In the genomic region with DNA sequence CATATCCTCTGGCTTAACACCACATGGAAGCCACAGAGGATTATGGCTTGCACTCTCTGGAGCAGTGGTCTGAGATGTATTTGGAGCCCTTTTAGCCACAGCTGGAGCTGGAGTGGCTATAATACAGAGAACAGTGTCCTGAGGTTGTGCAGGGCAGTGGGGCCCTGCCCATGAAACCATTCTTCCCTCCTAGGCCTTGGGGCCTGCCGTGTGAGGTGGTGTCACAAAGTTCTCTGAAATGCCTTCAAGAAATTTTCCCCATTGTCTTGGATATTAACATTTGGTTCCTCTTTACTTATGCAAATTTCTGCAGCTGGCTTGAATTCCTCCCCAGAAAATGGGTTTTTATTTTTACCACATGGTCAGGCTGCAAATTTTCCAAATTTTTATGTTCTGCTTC, we compare ENCODE assay signal across 14 cellular contexts.
DNase-seq lines count a peak whose midpoint lies in the region; ATAC-seq and TF ChIP-seq lines count a peak whose summit lies in the region.
"Had no signal": no experiment of that assay in that cellular context is flagged by ENCODE, and none has a peak within 500 bp of the region (broad histone marks: within the 10 kb centered on the region; RNA-seq: fewer than 3 reads in every experiment).

No MANE protein-coding gene starts in this region.

- no peaks in the 10 kb centered on the region; the same call in 1 of the 2 replicates for H3K27me3 Mint-ChIP-seq in WTC11 (ENCODE audit: low read depth)
- peaks cover 12 to 29% of the 10 kb centered on the region in 2 donors for H3K27me3 Mint-ChIP-seq in T-cell
- peaks cover 7% of the 10 kb centered on the region for H3K27me3 Mint-ChIP-seq in mesothelial cell of epicardium (ENCODE audit: low read depth)

- H3K4me1 ChIP-seq in HUES64 (ENCODE audit: insufficient read depth, low read length), result no peaks in the 10 kb centered on the region
- H3K4me1 ChIP-seq: A549 had no signal

- H3K4me3 ChIP-seq in HUES64 (ENCODE audit: low read length), result no peak overlapping the region
- H3K4me3 ChIP-seq: A549 had no signal

- POLR2A ChIA-PET in WTC11 (lab: Charles Lee), result no interaction called here
- POLR2A ChIA-PET in T-cell (lab: Charles Lee), result no interaction called here

- CTCF ChIA-PET in WTC11 (lab: Charles Lee) (no interaction called here), T-cell (lab: Charles Lee) (no interaction called here)

- H3K36me3 Mint-ChIP-seq in WTC11, result peaks cover 50% of the 10 kb centered on the region
- H3K36me3 Mint-ChIP-seq in T-cell, result no peaks in the 10 kb centered on the region
- no peaks in the 10 kb centered on the region for H3K36me3 Mint-ChIP-seq in mesothelial cell of epicardium
- H3K36me3 Mint-ChIP-seq: CD4-positive, alpha-beta memory T cell had no signal

- peak; percentile 86 for ATAC-seq in WTC11
- no peak for ATAC-seq in T-cell (replicated peaks in 1 of 4)
- ATAC-seq in GM18519 (IDR thresholded peaks at IDR 0.05; ENCODE audit: low FRiP score, unreplicated experiment), result no peak
- ATAC-seq: A549 had no signal

- no peak overlapping the region for H3K4me3 Mint-ChIP-seq in WTC11
- no peak overlapping the region for H3K4me3 Mint-ChIP-seq in T-cell
- no peak overlapping the region for H3K4me3 Mint-ChIP-seq in mesothelial cell of epicardium
- H3K4me3 Mint-ChIP-seq: CD4-positive, alpha-beta memory T cell; H9 had no signal

- no peaks in the 10 kb centered on the region for H3K27me3 ChIP-seq in HUES64 (ENCODE audit: insufficient read depth, low read length)

- no peak overlapping the region for H3K9ac ChIP-seq in HUES64 (ENCODE audit: low read depth, low read length)

- H3K9me3 Mint-ChIP-seq in WTC11 (peaks cover 53% of the 10 kb centered on the region), T-cell (no peaks in the 10 kb centered on the region), mesothelial cell of epicardium (peaks cover 11% of the 10 kb centered on the region)

- WGBS in HUES64, result 74% methylated on average over 1 of the region's 1 CpG

- no peak for TF ChIP-seq CTCF in WTC11 (IDR thresholded peaks at IDR 0.05)
- TF ChIP-seq CTCF in mesothelial cell of epicardium (IDR thresholded peaks at IDR 0.05; ENCODE audit: unreplicated experiment), result no peak

- peak overlapping the region; percentile 40; the same call in 1 of the 2 replicates for H3K27ac Mint-ChIP-seq in WTC11
- H3K27ac Mint-ChIP-seq in T-cell, result no peak overlapping the region
- no peak overlapping the region for H3K27ac Mint-ChIP-seq in mesothelial cell of epicardium
- H3K27ac Mint-ChIP-seq: CD4-positive, alpha-beta memory T cell; H9 had no signal

- peaks cover 3% of the 10 kb centered on the region; the same call in 1 of the 2 replicates for H3K36me3 ChIP-seq in HUES64 (ENCODE audit: insufficient read depth, low read length)

- H3K4me1 Mint-ChIP-seq in WTC11 (peaks cover 10% of the 10 kb centered on the region), T-cell (no peaks in the 10 kb centered on the region), mesothelial cell of epicardium (no peaks in the 10 kb centered on the region)
- H3K4me1 Mint-ChIP-seq: CD4-positive, alpha-beta memory T cell had no signal

- peak overlapping the region; percentile 45; the same call in 1 of the 2 replicates for H3K27ac ChIP-seq in HUES64 (ENCODE audit: low read depth, low read length)
- H3K27ac ChIP-seq: A549, C4-2B had no signal

- peaks cover 22% of the 10 kb centered on the region for H3K9me3 ChIP-seq in HUES64 (ENCODE audit: insufficient read depth, low read depth, low read length)

- DNase-seq in WTC11 (ENCODE audit: low spot score) (no peak), iPS-NIHi11 (ENCODE audit: low spot score) (peak; percentile 15), T-cell (no peak), mesothelial cell of epicardium (ENCODE audit: low spot score in 2 of 2, unreplicated experiment in 2 of 2) (no peak)
- DNase-seq: AML-193; CD4-positive, alpha-beta memory T cell; DMS153; DMS79; GDM1; H9 had no signal

TF ChIP-seq in WTC11, 78 proteins besides CTCF, POLR2A, EP300 and RAD21:
- TF ChIP-seq MYBL2 (CRISPR knock-in tag; IDR thresholded peaks at IDR 0.05) (no peak), HMGA2 (CRISPR knock-in tag; IDR thresholded peaks at IDR 0.05) (no peak), PRRX2 (CRISPR knock-in tag; IDR thresholded peaks at IDR 0.05) (no peak), NR3C1 (CRISPR knock-in tag; conservative IDR thresholded peaks at IDR 0.05; ENCODE audit: low read depth) (no peak), ZNF423 (CRISPR knock-in tag; IDR thresholded peaks at IDR 0.05) (no peak), ZNF121 (CRISPR knock-in tag; IDR thresholded peaks at IDR 0.05) (no peak), ETV6 (CRISPR knock-in tag; IDR thresholded peaks at IDR 0.05) (no peak), ATF1 (CRISPR knock-in tag; IDR thresholded peaks at IDR 0.05) (no peak), FOXK1 (CRISPR knock-in tag; IDR thresholded peaks at IDR 0.05) (no peak), ZNF263 (CRISPR knock-in tag; IDR thresholded peaks at IDR 0.05; ENCODE audit: low read depth) (no peak), ESRRA (CRISPR knock-in tag; IDR thresholded peaks at IDR 0.05; ENCODE audit: borderline replicate concordance) (no peak), ZNF232 (CRISPR knock-in tag; IDR thresholded peaks at IDR 0.05) (no peak), JUN (CRISPR knock-in tag; IDR thresholded peaks at IDR 0.05) (no peak), TCF7 (CRISPR knock-in tag; IDR thresholded peaks at IDR 0.05; ENCODE audit: low read depth) (no peak)
- TF ChIP-seq, protein P1, sequence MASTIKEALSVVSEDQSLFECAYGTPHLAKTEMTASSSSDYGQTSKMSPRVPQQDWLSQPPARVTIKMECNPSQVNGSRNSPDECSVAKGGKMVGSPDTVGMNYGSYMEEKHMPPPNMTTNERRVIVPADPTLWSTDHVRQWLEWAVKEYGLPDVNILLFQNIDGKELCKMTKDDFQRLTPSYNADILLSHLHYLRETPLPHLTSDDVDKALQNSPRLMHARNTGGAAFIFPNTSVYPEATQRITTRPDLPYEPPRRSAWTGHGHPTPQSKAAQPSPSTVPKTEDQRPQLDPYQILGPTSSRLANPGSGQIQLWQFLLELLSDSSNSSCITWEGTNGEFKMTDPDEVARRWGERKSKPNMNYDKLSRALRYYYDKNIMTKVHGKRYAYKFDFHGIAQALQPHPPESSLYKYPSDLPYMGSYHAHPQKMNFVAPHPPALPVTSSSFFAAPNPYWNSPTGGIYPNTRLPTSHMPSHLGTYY (CRISPR knock-in tag; IDR thresholded peaks at IDR 0.05), result no peak
- TF ChIP-seq, protein P2, sequence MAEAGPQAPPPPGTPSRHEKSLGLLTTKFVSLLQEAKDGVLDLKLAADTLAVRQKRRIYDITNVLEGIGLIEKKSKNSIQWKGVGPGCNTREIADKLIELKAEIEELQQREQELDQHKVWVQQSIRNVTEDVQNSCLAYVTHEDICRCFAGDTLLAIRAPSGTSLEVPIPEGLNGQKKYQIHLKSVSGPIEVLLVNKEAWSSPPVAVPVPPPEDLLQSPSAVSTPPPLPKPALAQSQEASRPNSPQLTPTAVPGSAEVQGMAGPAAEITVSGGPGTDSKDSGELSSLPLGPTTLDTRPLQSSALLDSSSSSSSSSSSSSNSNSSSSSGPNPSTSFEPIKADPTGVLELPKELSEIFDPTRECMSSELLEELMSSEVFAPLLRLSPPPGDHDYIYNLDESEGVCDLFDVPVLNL (CRISPR knock-in tag; IDR thresholded peaks at IDR 0.05; ENCODE audit: borderline replicate concordance, low read depth), result no peak
- TF ChIP-seq, protein P3, sequence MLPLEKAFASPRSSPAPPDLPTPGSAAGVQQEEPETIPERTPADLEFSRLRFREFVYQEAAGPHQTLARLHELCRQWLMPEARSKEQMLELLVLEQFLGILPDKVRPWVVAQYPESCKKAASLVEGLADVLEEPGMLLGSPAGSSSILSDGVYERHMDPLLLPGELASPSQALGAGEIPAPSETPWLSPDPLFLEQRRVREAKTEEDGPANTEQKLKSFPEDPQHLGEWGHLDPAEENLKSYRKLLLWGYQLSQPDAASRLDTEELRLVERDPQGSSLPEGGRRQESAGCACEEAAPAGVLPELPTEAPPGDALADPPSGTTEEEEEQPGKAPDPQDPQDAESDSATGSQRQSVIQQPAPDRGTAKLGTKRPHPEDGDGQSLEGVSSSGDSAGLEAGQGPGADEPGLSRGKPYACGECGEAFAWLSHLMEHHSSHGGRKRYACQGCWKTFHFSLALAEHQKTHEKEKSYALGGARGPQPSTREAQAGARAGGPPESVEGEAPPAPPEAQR (CRISPR knock-in tag; IDR thresholded peaks at IDR 0.05), result no peak
- TF ChIP-seq, protein P4, sequence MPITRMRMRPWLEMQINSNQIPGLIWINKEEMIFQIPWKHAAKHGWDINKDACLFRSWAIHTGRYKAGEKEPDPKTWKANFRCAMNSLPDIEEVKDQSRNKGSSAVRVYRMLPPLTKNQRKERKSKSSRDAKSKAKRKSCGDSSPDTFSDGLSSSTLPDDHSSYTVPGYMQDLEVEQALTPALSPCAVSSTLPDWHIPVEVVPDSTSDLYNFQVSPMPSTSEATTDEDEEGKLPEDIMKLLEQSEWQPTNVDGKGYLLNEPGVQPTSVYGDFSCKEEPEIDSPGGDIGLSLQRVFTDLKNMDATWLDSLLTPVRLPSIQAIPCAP (CRISPR knock-in tag; IDR thresholded peaks at IDR 0.05), result no peak
- TF ChIP-seq, protein P5, sequence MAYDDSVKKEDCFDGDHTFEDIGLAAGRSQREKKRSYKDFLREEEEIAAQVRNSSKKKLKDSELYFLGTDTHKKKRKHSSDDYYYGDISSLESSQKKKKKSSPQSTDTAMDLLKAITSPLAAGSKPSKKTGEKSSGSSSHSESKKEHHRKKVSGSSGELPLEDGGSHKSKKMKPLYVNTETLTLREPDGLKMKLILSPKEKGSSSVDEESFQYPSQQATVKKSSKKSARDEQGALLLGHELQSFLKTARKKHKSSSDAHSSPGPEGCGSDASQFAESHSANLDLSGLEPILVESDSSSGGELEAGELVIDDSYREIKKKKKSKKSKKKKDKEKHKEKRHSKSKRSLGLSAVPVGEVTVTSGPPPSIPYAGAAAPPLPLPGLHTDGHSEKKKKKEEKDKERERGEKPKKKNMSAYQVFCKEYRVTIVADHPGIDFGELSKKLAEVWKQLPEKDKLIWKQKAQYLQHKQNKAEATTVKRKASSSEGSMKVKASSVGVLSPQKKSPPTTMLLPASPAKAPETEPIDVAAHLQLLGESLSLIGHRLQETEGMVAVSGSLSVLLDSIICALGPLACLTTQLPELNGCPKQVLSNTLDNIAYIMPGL (CRISPR knock-in tag; IDR thresholded peaks at IDR 0.05), result no peak
- TF ChIP-seq, protein P6, sequence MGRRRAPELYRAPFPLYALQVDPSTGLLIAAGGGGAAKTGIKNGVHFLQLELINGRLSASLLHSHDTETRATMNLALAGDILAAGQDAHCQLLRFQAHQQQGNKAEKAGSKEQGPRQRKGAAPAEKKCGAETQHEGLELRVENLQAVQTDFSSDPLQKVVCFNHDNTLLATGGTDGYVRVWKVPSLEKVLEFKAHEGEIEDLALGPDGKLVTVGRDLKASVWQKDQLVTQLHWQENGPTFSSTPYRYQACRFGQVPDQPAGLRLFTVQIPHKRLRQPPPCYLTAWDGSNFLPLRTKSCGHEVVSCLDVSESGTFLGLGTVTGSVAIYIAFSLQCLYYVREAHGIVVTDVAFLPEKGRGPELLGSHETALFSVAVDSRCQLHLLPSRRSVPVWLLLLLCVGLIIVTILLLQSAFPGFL (CRISPR knock-in tag; IDR thresholded peaks at IDR 0.05; ENCODE audit: borderline replicate concordance), result no peak
